In the genomic region with DNA sequence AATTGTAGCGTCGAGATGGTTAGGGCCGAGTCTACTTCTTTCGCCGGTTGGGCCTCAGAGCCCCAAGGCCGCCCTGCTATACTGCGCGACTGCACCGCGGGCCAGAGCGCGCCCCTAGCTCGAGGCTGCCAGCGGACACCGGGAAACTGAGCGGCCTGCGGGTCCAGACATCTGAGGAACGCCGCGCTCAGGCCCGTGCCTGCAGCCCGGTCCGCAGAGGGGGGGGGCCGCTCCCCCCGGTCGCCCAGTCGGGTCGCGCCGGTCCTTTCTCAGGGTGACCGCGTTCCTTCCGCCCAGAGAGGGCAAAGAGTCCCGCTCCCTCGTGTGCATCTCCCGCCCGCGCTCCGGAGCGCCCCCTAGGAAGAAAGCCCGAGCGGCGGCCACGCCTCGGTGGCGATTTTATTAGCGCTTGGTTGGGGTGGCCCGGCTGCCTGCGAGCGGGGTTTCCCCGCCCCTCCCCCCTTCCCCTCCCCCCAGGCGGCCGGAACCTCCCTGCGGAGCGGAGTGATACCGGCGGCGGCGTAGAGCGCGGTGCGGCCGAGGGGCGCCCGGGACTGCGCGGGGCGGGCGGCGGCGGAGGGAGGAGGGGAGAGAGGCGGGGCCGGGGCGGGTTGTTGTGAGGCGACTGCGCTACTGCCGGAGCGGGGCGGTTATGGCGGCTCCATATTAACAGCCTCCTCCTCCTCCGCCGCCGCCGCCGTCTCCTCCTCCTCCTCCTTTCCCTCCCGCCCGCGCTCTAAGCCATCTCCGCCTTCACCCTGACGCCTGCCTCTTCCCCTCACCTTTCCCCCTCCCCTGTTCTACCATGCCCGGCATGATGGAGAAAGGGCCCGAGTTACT, we compare ENCODE assay signal across 1 cellular context.
TF ChIP-seq lines count a peak whose summit lies in the region.

Gene RCOR3, plus strand, starts transcription at position 611 of the 840 bp plus-strand sequence. Its CDS starts 195 bp downstream, at position 806.

TF ChIP-seq in GM12878, 131 proteins besides CTCF, POLR2A, EP300 and RAD21 (continued from another document):
- TF ChIP-seq HSF1 (IDR thresholded peaks at IDR 0.05; ENCODE audit: low read depth, low read length) (peak; percentile 21; the same call in 1 of the 2 replicates), GATAD2B (conservative IDR thresholded peaks at IDR 0.05; ENCODE audit: low read depth) (peak; percentile 94), CEBPB (IDR thresholded peaks at IDR 0.05; ENCODE audit: borderline replicate concordance in 1 of 2, low read depth in 2 of 2, low read length in 2 of 2) (no peak), SMAD5 (IDR thresholded peaks at IDR 0.05; ENCODE audit: low read depth) (no peak), ZNF687 (IDR thresholded peaks at IDR 0.05) (peak; percentile 77), JUND (IDR thresholded peaks at IDR 0.05; ENCODE audit: low read depth, low read length) (0 out of 2 replicates have a peak, but pooled peaks have one; percentile 37), YY1 (IDR thresholded peaks at IDR 0.05; ENCODE audit: low read depth, low read length) (peak; percentile 88), LARP7 (IDR thresholded peaks at IDR 0.05) (peak; percentile 91), SPI1 (IDR thresholded peaks at IDR 0.05; ENCODE audit: borderline replicate concordance, insufficient read depth, low read depth, low read length) (no peak), MXI1 (IDR thresholded peaks at IDR 0.05; ENCODE audit: low read depth, low read length) (peak; percentile 70), PAX5 (IDR thresholded peaks at IDR 0.05; ENCODE audit: borderline replicate concordance, low read depth, low read length) (peak; percentile 92), JUNB (IDR thresholded peaks at IDR 0.05) (no peak), RCOR1 (conservative IDR thresholded peaks at IDR 0.05; ENCODE audit: low read depth, low read length) (0 out of 2 replicates have a peak, but pooled peaks have one; percentile 33), BHLHE40 (IDR thresholded peaks at IDR 0.05; ENCODE audit: borderline replicate concordance in 1 of 2, low read depth in 2 of 2, low read length in 1 of 2) (peak; percentile 73 to 94; a peak in 2 of 4 replicates), BCL11A (IDR thresholded peaks at IDR 0.05; ENCODE audit: low read depth, low read length) (peak; percentile 18; the same call in 1 of the 2 replicates), ZNF384 (IDR thresholded peaks at IDR 0.05; ENCODE audit: borderline replicate concordance, low read depth, low read length) (no peak), ZNF24 (IDR thresholded peaks at IDR 0.05) (0 out of 2 replicates have a peak, but pooled peaks have one; percentile 59), SMAD1 (IDR thresholded peaks at IDR 0.05; ENCODE audit: low read depth, partially characterized antibody) (no peak), RBBP5 (conservative IDR thresholded peaks at IDR 0.05) (no peak), POLR2AphosphoS2 (IDR thresholded peaks at IDR 0.05; ENCODE audit: low read depth, low read length) (no peak), CHD1 (IDR thresholded peaks at IDR 0.05; ENCODE audit: low read depth, low read length) (0 out of 2 replicates have a peak, but pooled peaks have one; percentile 13), ZNF622 (IDR thresholded peaks at IDR 0.05) (no peak), SIN3A (IDR thresholded peaks at IDR 0.05; ENCODE audit: low read depth, low read length) (peak; percentile 49; the same call in 1 of the 2 replicates), SMARCA5 (IDR thresholded peaks at IDR 0.05) (peak; percentile 93), MTA2 (IDR thresholded peaks at IDR 0.05; ENCODE audit: low read depth) (0 out of 2 replicates have a peak, but pooled peaks have one; percentile 19), SIX5 (IDR thresholded peaks at IDR 0.05; ENCODE audit: low read depth, low read length, severe bottlenecking) (no peak)
- TF ChIP-seq, protein P1, sequence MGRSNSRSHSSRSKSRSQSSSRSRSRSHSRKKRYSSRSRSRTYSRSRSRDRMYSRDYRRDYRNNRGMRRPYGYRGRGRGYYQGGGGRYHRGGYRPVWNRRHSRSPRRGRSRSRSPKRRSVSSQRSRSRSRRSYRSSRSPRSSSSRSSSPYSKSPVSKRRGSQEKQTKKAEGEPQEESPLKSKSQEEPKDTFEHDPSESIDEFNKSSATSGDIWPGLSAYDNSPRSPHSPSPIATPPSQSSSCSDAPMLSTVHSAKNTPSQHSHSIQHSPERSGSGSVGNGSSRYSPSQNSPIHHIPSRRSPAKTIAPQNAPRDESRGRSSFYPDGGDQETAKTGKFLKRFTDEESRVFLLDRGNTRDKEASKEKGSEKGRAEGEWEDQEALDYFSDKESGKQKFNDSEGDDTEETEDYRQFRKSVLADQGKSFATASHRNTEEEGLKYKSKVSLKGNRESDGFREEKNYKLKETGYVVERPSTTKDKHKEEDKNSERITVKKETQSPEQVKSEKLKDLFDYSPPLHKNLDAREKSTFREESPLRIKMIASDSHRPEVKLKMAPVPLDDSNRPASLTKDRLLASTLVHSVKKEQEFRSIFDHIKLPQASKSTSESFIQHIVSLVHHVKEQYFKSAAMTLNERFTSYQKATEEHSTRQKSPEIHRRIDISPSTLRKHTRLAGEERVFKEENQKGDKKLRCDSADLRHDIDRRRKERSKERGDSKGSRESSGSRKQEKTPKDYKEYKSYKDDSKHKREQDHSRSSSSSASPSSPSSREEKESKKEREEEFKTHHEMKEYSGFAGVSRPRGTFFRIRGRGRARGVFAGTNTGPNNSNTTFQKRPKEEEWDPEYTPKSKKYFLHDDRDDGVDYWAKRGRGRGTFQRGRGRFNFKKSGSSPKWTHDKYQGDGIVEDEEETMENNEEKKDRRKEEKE (IDR thresholded peaks at IDR 0.05) = no peak
- TF ChIP-seq, protein P2, sequence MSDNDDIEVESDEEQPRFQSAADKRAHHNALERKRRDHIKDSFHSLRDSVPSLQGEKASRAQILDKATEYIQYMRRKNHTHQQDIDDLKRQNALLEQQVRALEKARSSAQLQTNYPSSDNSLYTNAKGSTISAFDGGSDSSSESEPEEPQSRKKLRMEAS (IDR thresholded peaks at IDR 0.05; ENCODE audit: low read depth, low read length) = peak; percentile 70; the same call in 1 of the 2 replicates
- TF ChIP-seq, protein P3, sequence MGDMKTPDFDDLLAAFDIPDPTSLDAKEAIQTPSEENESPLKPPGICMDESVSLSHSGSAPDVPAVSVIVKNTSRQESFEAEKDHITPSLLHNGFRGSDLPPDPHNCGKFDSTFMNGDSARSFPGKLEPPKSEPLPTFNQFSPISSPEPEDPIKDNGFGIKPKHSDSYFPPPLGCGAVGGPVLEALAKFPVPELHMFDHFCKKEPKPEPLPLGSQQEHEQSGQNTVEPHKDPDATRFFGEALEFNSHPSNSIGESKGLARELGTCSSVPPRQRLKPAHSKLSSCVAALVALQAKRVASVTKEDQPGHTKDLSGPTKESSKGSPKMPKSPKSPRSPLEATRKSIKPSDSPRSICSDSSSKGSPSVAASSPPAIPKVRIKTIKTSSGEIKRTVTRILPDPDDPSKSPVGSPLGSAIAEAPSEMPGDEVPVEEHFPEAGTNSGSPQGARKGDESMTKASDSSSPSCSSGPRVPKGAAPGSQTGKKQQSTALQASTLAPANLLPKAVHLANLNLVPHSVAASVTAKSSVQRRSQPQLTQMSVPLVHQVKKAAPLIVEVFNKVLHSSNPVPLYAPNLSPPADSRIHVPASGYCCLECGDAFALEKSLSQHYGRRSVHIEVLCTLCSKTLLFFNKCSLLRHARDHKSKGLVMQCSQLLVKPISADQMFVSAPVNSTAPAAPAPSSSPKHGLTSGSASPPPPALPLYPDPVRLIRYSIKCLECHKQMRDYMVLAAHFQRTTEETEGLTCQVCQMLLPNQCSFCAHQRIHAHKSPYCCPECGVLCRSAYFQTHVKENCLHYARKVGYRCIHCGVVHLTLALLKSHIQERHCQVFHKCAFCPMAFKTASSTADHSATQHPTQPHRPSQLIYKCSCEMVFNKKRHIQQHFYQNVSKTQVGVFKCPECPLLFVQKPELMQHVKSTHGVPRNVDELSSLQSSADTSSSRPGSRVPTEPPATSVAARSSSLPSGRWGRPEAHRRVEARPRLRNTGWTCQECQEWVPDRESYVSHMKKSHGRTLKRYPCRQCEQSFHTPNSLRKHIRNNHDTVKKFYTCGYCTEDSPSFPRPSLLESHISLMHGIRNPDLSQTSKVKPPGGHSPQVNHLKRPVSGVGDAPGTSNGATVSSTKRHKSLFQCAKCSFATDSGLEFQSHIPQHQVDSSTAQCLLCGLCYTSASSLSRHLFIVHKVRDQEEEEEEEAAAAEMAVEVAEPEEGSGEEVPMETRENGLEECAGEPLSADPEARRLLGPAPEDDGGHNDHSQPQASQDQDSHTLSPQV (IDR thresholded peaks at IDR 0.05) = peak; percentile 51; the same call in 1 of the 2 replicates
- TF ChIP-seq, protein P4, sequence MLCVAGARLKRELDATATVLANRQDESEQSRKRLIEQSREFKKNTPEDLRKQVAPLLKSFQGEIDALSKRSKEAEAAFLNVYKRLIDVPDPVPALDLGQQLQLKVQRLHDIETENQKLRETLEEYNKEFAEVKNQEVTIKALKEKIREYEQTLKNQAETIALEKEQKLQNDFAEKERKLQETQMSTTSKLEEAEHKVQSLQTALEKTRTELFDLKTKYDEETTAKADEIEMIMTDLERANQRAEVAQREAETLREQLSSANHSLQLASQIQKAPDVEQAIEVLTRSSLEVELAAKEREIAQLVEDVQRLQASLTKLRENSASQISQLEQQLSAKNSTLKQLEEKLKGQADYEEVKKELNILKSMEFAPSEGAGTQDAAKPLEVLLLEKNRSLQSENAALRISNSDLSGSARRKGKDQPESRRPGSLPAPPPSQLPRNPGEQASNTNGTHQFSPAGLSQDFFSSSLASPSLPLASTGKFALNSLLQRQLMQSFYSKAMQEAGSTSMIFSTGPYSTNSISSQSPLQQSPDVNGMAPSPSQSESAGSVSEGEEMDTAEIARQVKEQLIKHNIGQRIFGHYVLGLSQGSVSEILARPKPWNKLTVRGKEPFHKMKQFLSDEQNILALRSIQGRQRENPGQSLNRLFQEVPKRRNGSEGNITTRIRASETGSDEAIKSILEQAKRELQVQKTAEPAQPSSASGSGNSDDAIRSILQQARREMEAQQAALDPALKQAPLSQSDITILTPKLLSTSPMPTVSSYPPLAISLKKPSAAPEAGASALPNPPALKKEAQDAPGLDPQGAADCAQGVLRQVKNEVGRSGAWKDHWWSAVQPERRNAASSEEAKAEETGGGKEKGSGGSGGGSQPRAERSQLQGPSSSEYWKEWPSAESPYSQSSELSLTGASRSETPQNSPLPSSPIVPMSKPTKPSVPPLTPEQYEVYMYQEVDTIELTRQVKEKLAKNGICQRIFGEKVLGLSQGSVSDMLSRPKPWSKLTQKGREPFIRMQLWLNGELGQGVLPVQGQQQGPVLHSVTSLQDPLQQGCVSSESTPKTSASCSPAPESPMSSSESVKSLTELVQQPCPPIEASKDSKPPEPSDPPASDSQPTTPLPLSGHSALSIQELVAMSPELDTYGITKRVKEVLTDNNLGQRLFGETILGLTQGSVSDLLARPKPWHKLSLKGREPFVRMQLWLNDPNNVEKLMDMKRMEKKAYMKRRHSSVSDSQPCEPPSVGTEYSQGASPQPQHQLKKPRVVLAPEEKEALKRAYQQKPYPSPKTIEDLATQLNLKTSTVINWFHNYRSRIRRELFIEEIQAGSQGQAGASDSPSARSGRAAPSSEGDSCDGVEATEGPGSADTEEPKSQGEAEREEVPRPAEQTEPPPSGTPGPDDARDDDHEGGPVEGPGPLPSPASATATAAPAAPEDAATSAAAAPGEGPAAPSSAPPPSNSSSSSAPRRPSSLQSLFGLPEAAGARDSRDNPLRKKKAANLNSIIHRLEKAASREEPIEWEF (IDR thresholded peaks at IDR 0.05; ENCODE audit: insufficient replicate concordance, low read depth, low read length) = no peak
